Comparison of ENCODE assay signal across 9 cellular contexts in the genomic region with DNA sequence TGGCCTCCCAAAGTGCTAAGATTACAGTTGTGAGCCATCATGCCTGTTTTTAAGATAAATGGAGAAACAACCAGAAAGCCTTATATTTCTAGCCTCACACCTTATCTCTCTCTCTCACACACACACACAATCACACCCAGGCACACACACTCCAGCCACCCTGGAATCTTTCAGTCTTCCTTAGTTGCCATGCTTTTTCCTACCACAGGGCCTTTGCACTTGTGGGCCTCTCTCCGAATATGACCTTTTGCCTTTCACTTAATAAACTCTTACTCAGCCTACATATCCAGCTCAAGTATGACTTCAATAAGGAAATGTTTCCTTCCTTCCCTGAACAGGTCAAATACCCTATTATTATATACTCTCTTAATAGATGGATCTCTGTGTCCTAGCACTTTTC.
"Had no signal": no experiment of that assay in that cellular context is flagged by ENCODE, and none has a peak within 500 bp of the region (broad histone marks: within the 10 kb centered on the region; RNA-seq: fewer than 3 reads in every experiment).

No MANE protein-coding gene starts in this region.

- H3K4me3 ChIP-seq: GM23248 had no signal

- ATAC-seq: HepG2 had no signal

- H2AFZ ChIP-seq: GM23248 had no signal

- H3K27ac ChIP-seq: GM23248, HL-60 had no signal

- H3K9ac ChIP-seq: GM23248 had no signal

- DNase-seq: GM23248, GOT3, H9, HCEC 1CT, HFFc6, KG1 had no signal

- FAIRE-seq: H54, HepG2 had no signal
